12 cellular contexts compared by ENCODE assay signal in genomic region chr4:163110442-163110841, GRCh38. TPM values are rescaled to one million over a fixed set of nuclear protein-coding genes. Genes with fewer than 3 reads are reported as not detected.
DNase-seq lines count a peak whose midpoint lies in the region; ATAC-seq, FAIRE-seq and TF ChIP-seq lines count a peak whose summit lies in the region.
"Had no signal": no experiment of that assay in that cellular context is flagged by ENCODE, and none has a peak within 500 bp of the region (broad histone marks: within the 10 kb centered on the region; RNA-seq: fewer than 3 reads in every experiment).

No MANE protein-coding gene starts in this region.

- intact Hi-C loops in kidney (cut with DNase I): no loop called here

- no peaks in the 10 kb centered on the region for H3K4me1 ChIP-seq in kidney (ENCODE audit: control insufficient read depth in 1 of 2, insufficient read depth in 1 of 2, low read depth in 1 of 2, low read length in 2 of 2)
- no peaks in the 10 kb centered on the region for H3K4me1 ChIP-seq in small intestine (ENCODE audit: control insufficient read depth in 2 of 2, insufficient read depth in 1 of 2, low read depth in 1 of 2, low read length in 1 of 2)

- H3K9me3 Mint-ChIP-seq in activated naive CD8-positive, alpha-beta T cell (ENCODE audit: low read depth): no peaks in the 10 kb centered on the region
- no peaks in the 10 kb centered on the region for H3K9me3 Mint-ChIP-seq in activated naive CD8-positive, alpha-beta T cell treated with anti-CD3 and anti-CD28 coated beads, Interleukin-2, amount 50 U/mL, for 24 hours
- no peaks in the 10 kb centered on the region for H3K9me3 Mint-ChIP-seq in stimulated activated naive B cell treated with anti-CD40 and anti-IgM and Interleukin-4, amounts not matched to agents 10 μg/mL and 1 μg/mL and 100 μg/mL, for 72 hours
- H3K9me3 Mint-ChIP-seq: activated T-cell treated with anti-CD3 and anti-CD28 coated beads, Interleukin-2, amount 50 U/mL, for 24 hours; HFFc6 had no signal

- TF ChIP-seq CTCF in kidney (IDR thresholded peaks at IDR 0.05; ENCODE audit: borderline replicate concordance, extremely low read depth, insufficient read depth): no peak

- peaks cover 12% of the 10 kb centered on the region for H3K4me1 Mint-ChIP-seq in activated naive CD8-positive, alpha-beta T cell (ENCODE audit: low read depth)
- peaks cover 13% of the 10 kb centered on the region for H3K4me1 Mint-ChIP-seq in activated naive CD8-positive, alpha-beta T cell treated with anti-CD3 and anti-CD28 coated beads, Interleukin-2, amount 50 U/mL, for 24 hours
- peaks cover 13 to 25% of the 10 kb centered on the region in 2 donors for H3K4me1 Mint-ChIP-seq in stimulated activated naive B cell treated with anti-CD40 and anti-IgM and Interleukin-4, amounts not matched to agents 10 μg/mL and 1 μg/mL and 100 μg/mL, for 72 hours

- H3K36me3 ChIP-seq in kidney (ENCODE audit: control insufficient read depth in 1 of 2, insufficient read depth in 2 of 2, low read length in 2 of 2) (no peaks in the 10 kb centered on the region), small intestine (ENCODE audit: control insufficient read depth in 2 of 2, insufficient read depth in 2 of 2, low read length in 2 of 2) (no peaks in the 10 kb centered on the region)

- H3K27me3 Mint-ChIP-seq in activated naive CD8-positive, alpha-beta T cell: no peaks in the 10 kb centered on the region
- H3K27me3 Mint-ChIP-seq in activated naive CD8-positive, alpha-beta T cell treated with anti-CD3 and anti-CD28 coated beads, Interleukin-2, amount 50 U/mL, for 24 hours: no peaks in the 10 kb centered on the region
- no peaks in the 10 kb centered on the region for H3K27me3 Mint-ChIP-seq in stimulated activated naive B cell treated with anti-CD40 and anti-IgM and Interleukin-4, amounts not matched to agents 10 μg/mL and 1 μg/mL and 100 μg/mL, for 72 hours
- H3K27me3 Mint-ChIP-seq: activated T-cell treated with anti-CD3 and anti-CD28 coated beads, Interleukin-2, amount 50 U/mL, for 24 hours had no signal

- no peaks in the 10 kb centered on the region for H3K9me3 ChIP-seq in kidney (ENCODE audit: control insufficient read depth in 1 of 2, low read length in 2 of 2)
- no peaks in the 10 kb centered on the region for H3K9me3 ChIP-seq in small intestine (ENCODE audit: control insufficient read depth, low read depth)

- no peak overlapping the region for H3K27ac ChIP-seq in kidney (ENCODE audit: low read depth in 2 of 2, low read length in 2 of 2)
- H3K27ac ChIP-seq in small intestine (ENCODE audit: low read depth in 1 of 2, low read length in 1 of 2): no peak overlapping the region

- H3K27me3 ChIP-seq in small intestine (ENCODE audit: control insufficient read depth in 2 of 2, insufficient read depth in 2 of 2, low read length in 2 of 2): no peaks in the 10 kb centered on the region

- H3K4me3 Mint-ChIP-seq in activated naive CD8-positive, alpha-beta T cell: no peak overlapping the region
- H3K4me3 Mint-ChIP-seq in activated naive CD8-positive, alpha-beta T cell treated with anti-CD3 and anti-CD28 coated beads, Interleukin-2, amount 50 U/mL, for 24 hours: no peak overlapping the region
- H3K4me3 Mint-ChIP-seq in stimulated activated naive B cell treated with anti-CD40 and anti-IgM and Interleukin-4, amounts not matched to agents 10 μg/mL and 1 μg/mL and 100 μg/mL, for 72 hours: no peak overlapping the region
- H3K4me3 Mint-ChIP-seq: activated T-cell treated with anti-CD3 and anti-CD28 coated beads, Interleukin-2, amount 50 U/mL, for 24 hours; HFFc6 had no signal

- no peak for DNase-seq in activated naive CD8-positive, alpha-beta T cell treated with anti-CD3 and anti-CD28 coated beads, Interleukin-2, amount 50 U/mL, for 24 hours
- no peak for DNase-seq in stimulated activated naive B cell treated with anti-CD40 and anti-IgM and Interleukin-4, amounts not matched to agents 10 μg/mL and 1 μg/mL and 100 μg/mL, for 72 hours
- no peak for DNase-seq in kidney
- no peak for DNase-seq in small intestine
- no peak for DNase-seq in SW480 (ENCODE audit: low spot score)
- DNase-seq: activated T-cell treated with anti-CD3 and anti-CD28 coated beads, Interleukin-2, amount 50 U/mL, for 24 hours; HFFc6; NCI-H524 treated with DMSO at 0.1 percent for 48 hours had no signal

- peaks cover 12% of the 10 kb centered on the region for H3K36me3 Mint-ChIP-seq in activated naive CD8-positive, alpha-beta T cell
- peaks cover 13% of the 10 kb centered on the region for H3K36me3 Mint-ChIP-seq in activated naive CD8-positive, alpha-beta T cell treated with anti-CD3 and anti-CD28 coated beads, Interleukin-2, amount 50 U/mL, for 24 hours (ENCODE audit: low read depth)
- H3K36me3 Mint-ChIP-seq in stimulated activated naive B cell treated with anti-CD40 and anti-IgM and Interleukin-4, amounts not matched to agents 10 μg/mL and 1 μg/mL and 100 μg/mL, for 72 hours: peaks cover 0 to 36% of the 10 kb centered on the region in 2 donors

- no peak overlapping the region for H3K9ac ChIP-seq in kidney (ENCODE audit: low read length in 2 of 2)

- H3K27ac Mint-ChIP-seq in activated naive CD8-positive, alpha-beta T cell: peak overlapping the region; percentile 50
- no peak overlapping the region for H3K27ac Mint-ChIP-seq in activated naive CD8-positive, alpha-beta T cell treated with anti-CD3 and anti-CD28 coated beads, Interleukin-2, amount 50 U/mL, for 24 hours
- H3K27ac Mint-ChIP-seq in stimulated activated naive B cell treated with anti-CD40 and anti-IgM and Interleukin-4, amounts not matched to agents 10 μg/mL and 1 μg/mL and 100 μg/mL, for 72 hours: peak overlapping the region; percentile 43
- H3K27ac Mint-ChIP-seq: activated T-cell treated with anti-CD3 and anti-CD28 coated beads, Interleukin-2, amount 50 U/mL, for 24 hours; HFFc6 had no signal

- no peak for ATAC-seq in activated naive CD8-positive, alpha-beta T cell treated with anti-CD3 and anti-CD28 coated beads, Interleukin-2, amount 50 U/mL, for 24 hours
- ATAC-seq in GM21529 (IDR thresholded peaks at IDR 0.05; ENCODE audit: unreplicated experiment) (peak; percentile 50), HG03135 (IDR thresholded peaks at IDR 0.05; ENCODE audit: unreplicated experiment) (peak; percentile 72)
- peak; percentile 59 to 72 for ATAC-seq in stimulated activated naive B cell treated with anti-CD40 and anti-IgM and Interleukin-4, amounts not matched to agents 10 μg/mL and 1 μg/mL and 100 μg/mL, for 72 hours (replicated peaks)

- no peak overlapping the region for H3K4me3 ChIP-seq in kidney (ENCODE audit: low read length in 2 of 2)
- H3K4me3 ChIP-seq in small intestine (ENCODE audit: low read depth in 1 of 2, low read length in 2 of 2): no peak overlapping the region

- WGBS in small intestine, 3 donors: 90 to 98% (median 94%) methylated on average over 3 of the region's 3 CpGs

- FAIRE-seq in kidney (lab: Jason Lieb, UNC) (no peak), small intestine (lab: Jason Lieb, UNC) (no peak)
- FAIRE-seq: astrocyte had no signal

RNA-seq across cellular contexts. Expression of gene NAF1, which starts 56.2 kb away (rescaled TPM):
- total RNA-seq in kidney: 18.2 TPM
- polyA plus RNA-seq in kidney (ENCODE audit: insufficient read depth, low read depth, low replicate concordance) (5.0 TPM), small intestine (1 to 10 TPM; 1.8 to 5.2 (median 3.8) TPM)
